ENCODE assay signal across 15 cellular contexts in genomic region chr5:57495688-57496087, GRCh38. TPM values are rescaled to one million over a fixed set of nuclear protein-coding genes. Genes with fewer than 3 reads are reported as not detected.
DNase-seq lines count a peak whose midpoint lies in the region; ATAC-seq and TF ChIP-seq lines count a peak whose summit lies in the region.
"Had no signal": no experiment of that assay in that cellular context is flagged by ENCODE, and none has a peak within 500 bp of the region (broad histone marks: within the 10 kb centered on the region; RNA-seq: fewer than 3 reads in every experiment).

No MANE protein-coding gene starts in this region.

- H3K9ac ChIP-seq in SK-N-SH: no peak overlapping the region
- no peak overlapping the region for H3K9ac ChIP-seq in trophoblast cell (ENCODE audit: low read length)

- H3K9me2 ChIP-seq in SK-N-SH: no peaks in the 10 kb centered on the region

- peaks cover 5% of the 10 kb centered on the region for H3F3A ChIP-seq in SK-N-SH (replicated peaks; ENCODE audit: insufficient read depth)

- H3K36me3 ChIP-seq in SK-N-SH (replicated peaks in 1 of 2; ENCODE audit: control insufficient read depth in 1 of 2, insufficient read depth in 2 of 2, low read length in 1 of 2): no peaks in the 10 kb centered on the region
- no peaks in the 10 kb centered on the region for H3K36me3 ChIP-seq in trophoblast cell (ENCODE audit: control insufficient read depth in 1 of 2, insufficient read depth in 2 of 2, low read length in 2 of 2)
- H3K36me3 ChIP-seq: neutrophil, thoracic aorta had no signal

- peak overlapping the region; percentile 65; the same call in 1 of the 2 replicates for H2AFZ ChIP-seq in SK-N-SH (ENCODE audit: low read depth)
- no peak overlapping the region for H2AFZ ChIP-seq in trophoblast cell (ENCODE audit: insufficient read depth, low read length, poor library complexity)

- peak overlapping the region; percentile 78 for H3K18ac ChIP-seq in trophoblast cell (ENCODE audit: low read length)

- peak overlapping the region; percentile 90 to 93; a peak in 3 of 4 replicates for H3K27ac ChIP-seq in SK-N-SH (ENCODE audit: low read depth in 2 of 2, low read length in 1 of 2)
- H3K27ac ChIP-seq in trophoblast cell (ENCODE audit: low read depth, low read length): no peak overlapping the region
- H3K27ac ChIP-seq: neutrophil had no signal

- peak overlapping the region; percentile 91 for H2BK120ac ChIP-seq in trophoblast cell (ENCODE audit: insufficient read depth, low read length, poor library complexity)

- peak overlapping the region; percentile 72 for H2BK5ac ChIP-seq in trophoblast cell (ENCODE audit: low read depth, low read length, poor library complexity)

- H3K14ac ChIP-seq in trophoblast cell (ENCODE audit: low read length): peak overlapping the region; percentile 82

- no peak overlapping the region for H3K4me3 ChIP-seq in SK-N-SH (ENCODE audit: low read depth in 2 of 2, low read length in 1 of 2)
- no peak overlapping the region for H3K4me3 ChIP-seq in trophoblast cell (ENCODE audit: low read depth, low read length)
- H3K4me3 ChIP-seq: thoracic aorta had no signal

- WGBS in SK-N-SH (ENCODE audit: low lambda C conversion rate): 77% methylated on average over 1 of the region's 1 CpG
- WGBS in trophoblast cell (ENCODE audit: extremely low coverage, insufficient coverage, insufficient read length): no CpG with 5 or more reads among the region's 1 CpG

- ATAC-seq in SK-N-SH treated with all-trans-retinoic acid at 6 μM for 48 hours: no peak
- ATAC-seq: sciatic nerve had no signal

- H2AK5ac ChIP-seq in trophoblast cell (ENCODE audit: low read length): peak overlapping the region; percentile 89

- CTCF ChIA-PET in SK-N-SH (lab: Yijun Ruan, JAX): interaction anchor here (0.8 to 2.5 kb wide), 9 partner anchors 10 to 964 kb away, joined by 3 to 8 read pairs (median 4); partner anchors contain the start of gene PLK2

- DNase-seq in SK-N-SH (no peak), M059J (ENCODE audit: low read depth) (peak; percentile 38), trophoblast cell (no peak), activated gamma-delta T cell treated with Interleukin-2 at 50 U/mL for 16 hours (no peak), GM20000 (ENCODE audit: low spot score) (no peak), CD14-positive monocyte (ENCODE audit: low spot score) (no peak)
- DNase-seq: activated T-cell treated with anti-CD3 and anti-CD28 coated beads for 4 hours, DMS53, NCI-H510A, T-helper 9 cell had no signal

- H4K12ac ChIP-seq in trophoblast cell (ENCODE audit: low read depth, low read length): no peak overlapping the region

- H3K9me3 Mint-ChIP-seq in brain (peaks cover 0 to 5% (median 0%) of the 10 kb centered on the region in 5 experiments), CD14-positive monocyte (peaks cover 0 to 2% (median 0%) of the 10 kb centered on the region in 7 donors)

- H3K4me3 Mint-ChIP-seq in brain (no peak overlapping the region), CD14-positive monocyte (no peak overlapping the region)

- H4K91ac ChIP-seq in trophoblast cell (ENCODE audit: low read depth, low read length): peak overlapping the region; percentile 80

- H3K79me2 ChIP-seq in SK-N-SH (ENCODE audit: insufficient read depth) (no peaks in the 10 kb centered on the region), trophoblast cell (ENCODE audit: control insufficient read depth, insufficient read depth, low read length, poor library complexity) (peaks cover 2% of the 10 kb centered on the region)

- H3K4me2 ChIP-seq in SK-N-SH (no peak overlapping the region), trophoblast cell (ENCODE audit: low read length) (no peak overlapping the region)

- H3K27ac Mint-ChIP-seq in brain (peak overlapping the region in 3 of 5 experiments; percentile 11 to 76 (median 23)), CD14-positive monocyte (no peak overlapping the region)

- H3K27me3 Mint-ChIP-seq in brain: peaks cover 6% of the 10 kb centered on the region
- H3K27me3 Mint-ChIP-seq in CD14-positive monocyte (ENCODE audit: low read depth in 3 of 3): no peaks in the 10 kb centered on the region

- H3K4me1 ChIP-seq in SK-N-SH (ENCODE audit: control insufficient read depth in 1 of 2, insufficient read depth in 2 of 2, low read depth in 1 of 2, low read length in 1 of 2): peaks cover 11 to 31% of the 10 kb centered on the region in 2 experiments
- peaks cover 9 to 11% of the 10 kb centered on the region in 2 experiments for H3K4me1 ChIP-seq in trophoblast cell (ENCODE audit: control insufficient read depth in 1 of 2, insufficient read depth in 2 of 2, low read length in 2 of 2)

- no peak for TF ChIP-seq CTCF in SK-N-SH (IDR thresholded peaks at IDR 0.05)
- no peak for TF ChIP-seq CTCF in brain (conservative IDR thresholded peaks at IDR 0.05)
- no peak for TF ChIP-seq CTCF in GM20000 (IDR thresholded peaks at IDR 0.05; ENCODE audit: extremely low read depth, missing control alignments)
- TF ChIP-seq CTCF in CD14-positive monocyte (IDR thresholded peaks at IDR 0.05): no peak

- peaks cover 16% of the 10 kb centered on the region for H3K79me1 ChIP-seq in trophoblast cell (ENCODE audit: low read length)

- no peak for TF ChIP-seq EP300 in SK-N-SH (IDR thresholded peaks at IDR 0.05; ENCODE audit: borderline replicate concordance in 1 of 2, low read depth in 1 of 2, low read length in 1 of 2)

- H4K8ac ChIP-seq in trophoblast cell (ENCODE audit: low read depth, low read length): peak overlapping the region; percentile 47

- H3K9me3 ChIP-seq in SK-N-SH: no peaks in the 10 kb centered on the region
- H3K9me3 ChIP-seq in trophoblast cell (ENCODE audit: insufficient read depth, low read depth, low read length): no peaks in the 10 kb centered on the region
- H3K9me3 ChIP-seq: neutrophil, thoracic aorta had no signal

- H3K27me3 ChIP-seq in SK-N-SH (ENCODE audit: insufficient read depth) (no peaks in the 10 kb centered on the region), trophoblast cell (ENCODE audit: insufficient read depth, low read length) (no peaks in the 10 kb centered on the region)
- H3K27me3 ChIP-seq: neutrophil had no signal

- no peak overlapping the region for H3K4ac ChIP-seq in trophoblast cell (ENCODE audit: low read depth, low read length)

- no peaks in the 10 kb centered on the region for H3K36me3 Mint-ChIP-seq in brain
- no peaks in the 10 kb centered on the region for H3K36me3 Mint-ChIP-seq in CD14-positive monocyte

- no peak overlapping the region for H3K23ac ChIP-seq in trophoblast cell (ENCODE audit: low read length)

- H3K4me1 Mint-ChIP-seq in brain: peaks cover 61% of the 10 kb centered on the region
- peaks cover 19% of the 10 kb centered on the region for H3K4me1 Mint-ChIP-seq in CD14-positive monocyte

- H2BK12ac ChIP-seq in trophoblast cell (ENCODE audit: low read length): peak overlapping the region; percentile 92

- no peaks in the 10 kb centered on the region for H4K20me1 ChIP-seq in SK-N-SH (ENCODE audit: insufficient read depth)

- TF ChIP-seq RAD21 in SK-N-SH (IDR thresholded peaks at IDR 0.05; ENCODE audit: low read length): no peak

- POLR2A ChIA-PET in SK-N-SH (lab: Yijun Ruan, JAX): no interaction called here

- intact Hi-C loops in CD14-positive monocyte (cut with micrococcal nuclease): no loop called here

TF ChIP-seq in SK-N-SH, 30 proteins besides CTCF, POLR2A, EP300 and RAD21 (continues in another document):
- no peak for TF ChIP-seq MAX (IDR thresholded peaks at IDR 0.05; ENCODE audit: low read depth)
- TF ChIP-seq IRF3 (IDR thresholded peaks at IDR 0.05; ENCODE audit: low read depth, low read length): no peak
- TF ChIP-seq MXI1 (IDR thresholded peaks at IDR 0.05; ENCODE audit: low read depth, low read length): no peak
- no peak for TF ChIP-seq MEF2A (IDR thresholded peaks at IDR 0.05; ENCODE audit: borderline replicate concordance, low read depth)
- no peak for TF ChIP-seq TAF1 (IDR thresholded peaks at IDR 0.05; ENCODE audit: borderline replicate concordance, low read depth, low read length)
- no peak for TF ChIP-seq GABPA (IDR thresholded peaks at IDR 0.05; ENCODE audit: low read depth)

TF ChIP-seq in SK-N-SH treated with all-trans-retinoic acid at 6 μM for 48 hours, 23 proteins besides CTCF, POLR2A, EP300 and RAD21 (continues in another document):
- TF ChIP-seq, protein P1, sequence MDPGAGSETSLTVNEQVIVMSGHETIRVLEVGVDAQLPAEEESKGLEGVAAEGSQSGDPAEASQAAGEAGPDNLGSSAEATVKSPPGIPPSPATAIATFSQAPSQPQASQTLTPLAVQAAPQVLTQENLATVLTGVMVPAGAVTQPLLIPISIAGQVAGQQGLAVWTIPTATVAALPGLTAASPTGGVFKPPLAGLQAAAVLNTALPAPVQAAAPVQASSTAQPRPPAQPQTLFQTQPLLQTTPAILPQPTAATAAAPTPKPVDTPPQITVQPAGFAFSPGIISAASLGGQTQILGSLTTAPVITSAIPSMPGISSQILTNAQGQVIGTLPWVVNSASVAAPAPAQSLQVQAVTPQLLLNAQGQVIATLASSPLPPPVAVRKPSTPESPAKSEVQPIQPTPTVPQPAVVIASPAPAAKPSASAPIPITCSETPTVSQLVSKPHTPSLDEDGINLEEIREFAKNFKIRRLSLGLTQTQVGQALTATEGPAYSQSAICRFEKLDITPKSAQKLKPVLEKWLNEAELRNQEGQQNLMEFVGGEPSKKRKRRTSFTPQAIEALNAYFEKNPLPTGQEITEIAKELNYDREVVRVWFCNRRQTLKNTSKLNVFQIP (CRISPR knock-in tag; IDR thresholded peaks at IDR 0.05; ENCODE audit: borderline replicate concordance, low read depth): no peak
- TF ChIP-seq BACH2 (CRISPR knock-in tag; IDR thresholded peaks at IDR 0.05; ENCODE audit: borderline replicate concordance) (no peak), TCF4 (CRISPR knock-in tag; IDR thresholded peaks at IDR 0.05; ENCODE audit: borderline replicate concordance) (no peak), ZNF70 (CRISPR knock-in tag; IDR thresholded peaks at IDR 0.05) (no peak), TOX (CRISPR knock-in tag; IDR thresholded peaks at IDR 0.05; ENCODE audit: borderline replicate concordance) (no peak), ZC3H10 (CRISPR knock-in tag; IDR thresholded peaks at IDR 0.05) (no peak), PPARA (CRISPR knock-in tag; IDR thresholded peaks at IDR 0.05; ENCODE audit: borderline replicate concordance) (no peak)

RNA-seq across cellular contexts. Expression of gene ACTBL2, which starts 13.1 kb away (rescaled TPM):
- polyA plus RNA-seq in SK-N-SH (2012; rRNA removed): 0.99 and 1.0 TPM in 2 replicates
- 0.80 and 0.85 TPM in 2 replicates for polyA plus RNA-seq in SK-N-SH (2012; cell fraction: cytosol; rRNA removed)
- 0.65 and 1.1 TPM in 2 replicates for polyA plus RNA-seq in SK-N-SH (2012; cell fraction: nucleus; rRNA removed)
- total RNA-seq in M059J (2014; rRNA removed; shearing (Covaris generic)): 9.3 and 12.9 TPM in 2 replicates
- not detected for polyA plus RNA-seq in brain (ENCODE audit: insufficient read depth, low read depth, low replicate concordance)
- 0.99 and 1.1 TPM in 2 replicates for polyA plus RNA-seq in trophoblast cell (2013)
- not detected for polyA plus RNA-seq in CD14-positive monocyte
- total RNA-seq: sciatic nerve, thoracic aorta had no signal

Comparison
In these comparisons a context has a peak if more than half of its experiments do, and no peak if none do; other contexts are left out.
1. H3K27ac Mint-ChIP-seq: peak in brain (3 of 5); none in CD14-positive monocyte (0 of 7).